ENCODE assay signal across 8 cellular contexts in the genomic region with DNA sequence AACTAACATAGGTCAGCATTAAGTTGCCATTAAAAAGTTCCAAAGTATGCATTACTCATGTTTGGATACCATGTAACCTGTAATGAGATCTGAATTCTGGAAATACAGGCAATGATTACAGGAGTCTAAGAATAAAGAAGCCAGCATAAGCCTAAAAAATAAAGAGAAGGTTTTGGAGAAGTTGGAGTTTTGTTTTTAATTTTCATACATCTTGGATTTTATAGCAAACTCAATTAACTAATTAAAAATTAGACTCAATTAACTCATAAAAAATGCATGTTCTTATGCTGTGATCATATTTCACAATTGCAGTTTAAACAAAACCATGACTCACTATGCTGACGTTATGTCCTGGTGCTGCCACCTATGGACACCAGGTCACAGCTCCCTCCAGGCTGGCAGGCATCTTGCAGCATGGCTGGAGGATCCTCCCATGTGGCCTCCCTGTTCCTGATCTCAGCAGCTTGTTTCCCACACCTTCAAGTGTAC.
DNase-seq lines count a peak whose midpoint lies in the region; ATAC-seq and TF ChIP-seq lines count a peak whose summit lies in the region.

No MANE protein-coding gene starts in this region.

- peak; percentile 65 for DNase-seq in DMS53 treated with DMSO at 0.1 percent for 48 hours (lab: John Stamatoyannopoulos, UW; ENCODE audit: unreplicated experiment)
- peak; percentile 2 for DNase-seq in OCI-M2 (lab: John Stamatoyannopoulos, UW; ENCODE audit: unreplicated experiment)
- peak; percentile 67 for DNase-seq in epithelial cell of esophagus (ENCODE audit: low read depth)
- no peak for DNase-seq in neuronal stem cell (ENCODE audit: low spot score)
- DNase-seq in CD8-positive, alpha-beta memory T cell = no peak
- no peak for DNase-seq in activated CD4-positive, CD25-positive, alpha-beta regulatory T cell (lab: John Stamatoyannopoulos, UW)

- peaks cover 2 to 6% of the 10 kb centered on the region in 2 donors for H3K4me1 ChIP-seq in neuronal stem cell (ENCODE audit: control insufficient read depth in 2 of 2, insufficient read depth in 1 of 2, low read depth in 1 of 2, low read length in 2 of 2)
- H3K4me1 ChIP-seq in CD8-positive, alpha-beta memory T cell (ENCODE audit: insufficient read depth, low read length) = no peaks in the 10 kb centered on the region

- H3K4me2 ChIP-seq in neuronal stem cell (ENCODE audit: insufficient read depth, low read length, poor library complexity, severe bottlenecking) = no peak overlapping the region

- peak overlapping the region; percentile 68 for H2AFZ ChIP-seq in neuronal stem cell (ENCODE audit: low read length)

- H3K4ac ChIP-seq in neuronal stem cell (ENCODE audit: low read length) = no peak overlapping the region

- H3K9ac ChIP-seq in neuronal stem cell (ENCODE audit: low read depth, low read length, poor library complexity) = no peak overlapping the region

- peaks cover 0 to 2% (median 0%) of the 10 kb centered on the region in 5 donors for H3K9me3 Mint-ChIP-seq in CD8-positive, alpha-beta memory T cell

- no peaks in the 10 kb centered on the region for H3K36me3 Mint-ChIP-seq in CD8-positive, alpha-beta memory T cell

- no peaks in the 10 kb centered on the region for H3K4me1 Mint-ChIP-seq in CD8-positive, alpha-beta memory T cell

- H4K91ac ChIP-seq in neuronal stem cell (ENCODE audit: low read depth, low read length, poor library complexity) = no peak overlapping the region

- H3K36me3 ChIP-seq in neuronal stem cell (replicated peaks in 1 of 2; ENCODE audit: control insufficient read depth in 2 of 2, insufficient read depth in 2 of 2, low read length in 2 of 2) = no peaks in the 10 kb centered on the region
- H3K36me3 ChIP-seq in CD8-positive, alpha-beta memory T cell (ENCODE audit: insufficient read depth, low read length) = no peaks in the 10 kb centered on the region

- no peak overlapping the region for H2AK5ac ChIP-seq in neuronal stem cell (ENCODE audit: low read depth, low read length)

- no peak overlapping the region for H3K23ac ChIP-seq in neuronal stem cell (ENCODE audit: low read depth, low read length, poor library complexity)

- no peaks in the 10 kb centered on the region for H3K27me3 Mint-ChIP-seq in CD8-positive, alpha-beta memory T cell

- TF ChIP-seq CTCF in epithelial cell of esophagus (IDR thresholded peaks at IDR 0.05; ENCODE audit: insufficient read depth, low read depth, low read length, missing control alignments) = peak; percentile 50

- no peak overlapping the region for H3K27ac Mint-ChIP-seq in CD8-positive, alpha-beta memory T cell

- no peaks in the 10 kb centered on the region for H3K79me1 ChIP-seq in neuronal stem cell (ENCODE audit: low read depth, low read length)

- WGBS in neuronal stem cell (ENCODE audit: extremely low coverage in 2 of 2, insufficient read length in 2 of 2, insufficient replicate concordance in 1 of 2), 2 donors = no CpG with 5 or more reads among the region's 1 CpG

- H2BK12ac ChIP-seq in neuronal stem cell (ENCODE audit: low read length) = no peak overlapping the region

- ATAC-seq in HG02623 (IDR thresholded peaks at IDR 0.05; ENCODE audit: unreplicated experiment) (peak; percentile 63), HG03045 (IDR thresholded peaks at IDR 0.05; ENCODE audit: unreplicated experiment) (no peak)

- POLR2A ChIA-PET in CD8-positive, alpha-beta memory T cell (lab: Charles Lee) = no interaction called here

- H3K4me3 ChIP-seq in epithelial cell of esophagus (ENCODE audit: low read length) (no peak overlapping the region), neuronal stem cell (ENCODE audit: low read length in 2 of 2) (no peak overlapping the region)
- H3K4me3 ChIP-seq in CD8-positive, alpha-beta memory T cell (ENCODE audit: low read length) = no peak overlapping the region

- H3K4me3 Mint-ChIP-seq in CD8-positive, alpha-beta memory T cell = no peak overlapping the region

- no peak overlapping the region for H3K14ac ChIP-seq in neuronal stem cell (ENCODE audit: low read length)

- no peak overlapping the region for H2BK5ac ChIP-seq in neuronal stem cell (ENCODE audit: low read length)

- no peaks in the 10 kb centered on the region for H3K27me3 ChIP-seq in neuronal stem cell (ENCODE audit: control insufficient read depth in 3 of 3, insufficient read depth in 3 of 3, low read depth in 1 of 3, low read length in 3 of 3)
- H3K27me3 ChIP-seq in CD8-positive, alpha-beta memory T cell (ENCODE audit: insufficient read depth, low read length, poor library complexity, severe bottlenecking) = no peaks in the 10 kb centered on the region

- H3K18ac ChIP-seq in neuronal stem cell (ENCODE audit: low read length) = no peak overlapping the region

- H4K8ac ChIP-seq in neuronal stem cell (ENCODE audit: low read depth, low read length) = no peak overlapping the region

- no peak overlapping the region for H3K27ac ChIP-seq in neuronal stem cell (replicated peaks; ENCODE audit: low read length)
- no peak overlapping the region for H3K27ac ChIP-seq in CD8-positive, alpha-beta memory T cell (ENCODE audit: low read depth, low read length)

- no peak overlapping the region for H2BK120ac ChIP-seq in neuronal stem cell (ENCODE audit: low read depth, low read length)

- no peaks in the 10 kb centered on the region for H3K9me3 ChIP-seq in neuronal stem cell (replicated peaks in 1 of 2; ENCODE audit: control insufficient read depth in 2 of 2, insufficient read depth in 1 of 2, low read depth in 1 of 2, low read length in 2 of 2)
- H3K9me3 ChIP-seq in CD8-positive, alpha-beta memory T cell (ENCODE audit: low read length) = no peaks in the 10 kb centered on the region

- H2BK15ac ChIP-seq in neuronal stem cell (ENCODE audit: low read length) = no peak overlapping the region

- CTCF ChIA-PET in CD8-positive, alpha-beta memory T cell (lab: Charles Lee) = no interaction called here

Comparison
In these comparisons a context has a peak if more than half of its experiments do, and no peak if none do; other contexts are left out.
1. DNase-seq: peak in DMS53 treated with DMSO at 0.1 percent for 48 hours (single experiment), OCI-M2 (single experiment) and epithelial cell of esophagus (single experiment); none in neuronal stem cell (single experiment), CD8-positive, alpha-beta memory T cell (0 of 5) and activated CD4-positive, CD25-positive, alpha-beta regulatory T cell (0 of 4).